ENCODE assay signal across 1 cellular context in genomic region chr15:31216210-31216911, GRCh38.
TF ChIP-seq lines count a peak whose summit lies in the region.

No MANE protein-coding gene starts in this region.

TF ChIP-seq in HepG2, 621 proteins besides CTCF, POLR2A, EP300 and RAD21 (continued from another document):
- TF ChIP-seq ZNF276 (CRISPR knock-in tag; IDR thresholded peaks at IDR 0.05; ENCODE audit: low read depth) (no peak), ZMYM3 (CRISPR knock-in tag; IDR thresholded peaks at IDR 0.05) (no peak), RBAK (CRISPR knock-in tag; IDR thresholded peaks at IDR 0.05) (no peak), ZNF274 (CRISPR knock-in tag; IDR thresholded peaks at IDR 0.05) (no peak; the same call in 1 of the 2 replicates), THAP8 (CRISPR knock-in tag; IDR thresholded peaks at IDR 0.05; ENCODE audit: borderline replicate concordance) (no peak), ZNF841 (CRISPR knock-in tag; IDR thresholded peaks at IDR 0.05; ENCODE audit: borderline replicate concordance) (no peak), E2F2 (CRISPR knock-in tag; IDR thresholded peaks at IDR 0.05; ENCODE audit: borderline replicate concordance) (no peak), CEBPG (CRISPR knock-in tag; IDR thresholded peaks at IDR 0.05) (peak; percentile 78), SIX1 (CRISPR knock-in tag; IDR thresholded peaks at IDR 0.05; ENCODE audit: borderline replicate concordance) (no peak), SOX13 (IDR thresholded peaks at IDR 0.05) (no peak), SOX13 (CRISPR knock-in tag; conservative IDR thresholded peaks at IDR 0.05 in 1 of 2, IDR thresholded peaks at IDR 0.05 in 1 of 2) (peak in 1 of 2 experiments; percentile 51; a peak in 2 of 4 replicates), MEF2D (CRISPR knock-in tag; IDR thresholded peaks at IDR 0.05) (no peak), ZXDC (CRISPR knock-in tag; IDR thresholded peaks at IDR 0.05) (no peak), KLF9 (CRISPR knock-in tag; IDR thresholded peaks at IDR 0.05; ENCODE audit: low read depth) (no peak), ZNF367 (CRISPR knock-in tag; IDR thresholded peaks at IDR 0.05; ENCODE audit: borderline replicate concordance) (no peak), DDIT3 (CRISPR knock-in tag; IDR thresholded peaks at IDR 0.05) (no peak), POGK (CRISPR knock-in tag; conservative IDR thresholded peaks at IDR 0.05) (no peak), XBP1 (CRISPR knock-in tag; IDR thresholded peaks at IDR 0.05) (no peak), ZNF746 (CRISPR knock-in tag; IDR thresholded peaks at IDR 0.05) (peak; percentile 93; the same call in 1 of the 2 replicates), PAX8 (CRISPR knock-in tag; IDR thresholded peaks at IDR 0.05; ENCODE audit: borderline replicate concordance) (no peak), NR2F1 (CRISPR knock-in tag; IDR thresholded peaks at IDR 0.05) (no peak), ZNF773 (CRISPR knock-in tag; IDR thresholded peaks at IDR 0.05; ENCODE audit: borderline replicate concordance) (no peak), MIER3 (CRISPR knock-in tag; IDR thresholded peaks at IDR 0.05; ENCODE audit: borderline replicate concordance) (peak; percentile 35; the same call in 1 of the 2 replicates), ZFX (CRISPR knock-in tag; IDR thresholded peaks at IDR 0.05; ENCODE audit: low read depth) (peak; percentile 66), ZNF33B (CRISPR knock-in tag; IDR thresholded peaks at IDR 0.05) (no peak), PCBP2 (optimal IDR thresholded peaks at IDR 0.05; ENCODE audit: low read depth, low read length, poor library complexity, severe bottlenecking) (no peak), USF2 (IDR thresholded peaks at IDR 0.05; ENCODE audit: low read depth, low read length) (no peak), USF2 (CRISPR knock-in tag; IDR thresholded peaks at IDR 0.05; ENCODE audit: borderline replicate concordance) (no peak), ISL2 (CRISPR knock-in tag; IDR thresholded peaks at IDR 0.05) (no peak), TBX2 (CRISPR knock-in tag; IDR thresholded peaks at IDR 0.05; ENCODE audit: borderline replicate concordance) (no peak; the same call in 1 of the 2 replicates), ZNF598 (CRISPR knock-in tag; IDR thresholded peaks at IDR 0.05; ENCODE audit: borderline replicate concordance) (no peak)
